Comparison of ENCODE assay signal across 2 cellular contexts in genomic region chr1:63032171-63032570, GRCh38.
TF ChIP-seq lines count a peak whose summit lies in the region.

No MANE protein-coding gene starts in this region.

TF ChIP-seq in GM23338, 12 proteins besides CTCF, POLR2A, EP300 and RAD21:
- no peak for TF ChIP-seq CREB1 (CRISPR knock-in tag; IDR thresholded peaks at IDR 0.05; ENCODE audit: low read depth)
- no peak for TF ChIP-seq EZH2phosphoT487 (IDR thresholded peaks at IDR 0.05; ENCODE audit: unreplicated experiment)
- no peak for TF ChIP-seq STAT1 (IDR thresholded peaks at IDR 0.05; ENCODE audit: unreplicated experiment)
- TF ChIP-seq EZH2 (IDR thresholded peaks at IDR 0.05; ENCODE audit: low read depth, unreplicated experiment): no peak
- TF ChIP-seq POLR2AphosphoS5 (IDR thresholded peaks at IDR 0.05; ENCODE audit: low read depth): no peak
- TF ChIP-seq ETS1 (IDR thresholded peaks at IDR 0.05): no peak
- TF ChIP-seq NANOG (IDR thresholded peaks at IDR 0.05; ENCODE audit: borderline replicate concordance): no peak
- TF ChIP-seq ZNF462 (CRISPR knock-in tag; IDR thresholded peaks at IDR 0.05): no peak
- no peak for TF ChIP-seq ZNF331 (CRISPR knock-in tag; IDR thresholded peaks at IDR 0.05; ENCODE audit: low read depth)
- no peak for TF ChIP-seq JUNB (IDR thresholded peaks at IDR 0.05; ENCODE audit: unreplicated experiment)
- no peak for TF ChIP-seq ZNF114 (CRISPR knock-in tag; IDR thresholded peaks at IDR 0.05)
- TF ChIP-seq REST (IDR thresholded peaks at IDR 0.05; ENCODE audit: unreplicated experiment): no peak

TF ChIP-seq in H1, 55 proteins besides CTCF, POLR2A, EP300 and RAD21:
- TF ChIP-seq GABPA (IDR thresholded peaks at IDR 0.05; ENCODE audit: borderline replicate concordance, insufficient read depth, low read length) (no peak), SUZ12 (IDR thresholded peaks at IDR 0.05; ENCODE audit: low read length) (no peak), PHF8 (conservative IDR thresholded peaks at IDR 0.05; ENCODE audit: low read depth, low read length) (no peak), ATF2 (IDR thresholded peaks at IDR 0.05; ENCODE audit: low read length) (no peak), EGR1 (IDR thresholded peaks at IDR 0.05; ENCODE audit: borderline replicate concordance, low read depth, low read length) (no peak), POLR2AphosphoS5 (IDR thresholded peaks at IDR 0.05; ENCODE audit: low read depth, low read length) (no peak), NRF1 (IDR thresholded peaks at IDR 0.05; ENCODE audit: low read depth, low read length) (no peak), SIX5 (IDR thresholded peaks at IDR 0.05; ENCODE audit: low read depth, low read length) (no peak), JUN (IDR thresholded peaks at IDR 0.05; ENCODE audit: low read depth, low read length) (no peak), BCL11A (IDR thresholded peaks at IDR 0.05; ENCODE audit: low read depth in 2 of 2, low read length in 2 of 2) (no peak), JUND (IDR thresholded peaks at IDR 0.05; ENCODE audit: low read length) (no peak), SP4 (IDR thresholded peaks at IDR 0.05; ENCODE audit: low read length) (no peak), RFX5 (IDR thresholded peaks at IDR 0.05; ENCODE audit: borderline replicate concordance, low read depth, low read length) (no peak), YY1 (IDR thresholded peaks at IDR 0.05; ENCODE audit: low read depth, low read length) (no peak), ZNF274 (IDR thresholded peaks at IDR 0.05; ENCODE audit: borderline replicate concordance, extremely low read depth, low read length) (no peak), TEAD4 (IDR thresholded peaks at IDR 0.05; ENCODE audit: low read depth, low read length) (no peak), KDM4A (IDR thresholded peaks at IDR 0.05; ENCODE audit: low read depth, low read length, severe bottlenecking) (no peak), SP2 (IDR thresholded peaks at IDR 0.05; ENCODE audit: low read length) (no peak)
